Comparison of ENCODE assay signal across 8 cellular contexts in genomic region chr12:64459388-64460024, GRCh38. TPM values are rescaled to one million over a fixed set of nuclear protein-coding genes. Genes with fewer than 3 reads are reported as not detected.
DNase-seq lines count a peak whose midpoint lies in the region; ATAC-seq, FAIRE-seq and TF ChIP-seq lines count a peak whose summit lies in the region.

No MANE protein-coding gene starts in this region.

- FAIRE-seq in small intestine (lab: Jason Lieb, UNC) (no peak), frontal cortex (lab: Jason Lieb, UNC) (no peak)

- peak; percentile 20 for ATAC-seq in Right ventricle myocardium inferior

- DNase-seq in Right ventricle myocardium inferior (ENCODE audit: missing footprints) (no peak), cardiac septum (ENCODE audit: low spot score) (no peak), fibroblast of peridontal ligament (ENCODE audit: extremely low read depth) (peak; percentile 15), small intestine (peak; percentile 50), head of caudate nucleus (no peak), frontal cortex (ENCODE audit: low spot score in 2 of 2) (no peak), anterior cingulate cortex (lab: John Stamatoyannopoulos, UW) (no peak)

- no peak for TF ChIP-seq CTCF in OCI-LY1 (IDR thresholded peaks at IDR 0.05; ENCODE audit: low read length)

- peaks cover 50% of the 10 kb centered on the region for H3K79me2 ChIP-seq in OCI-LY1 (ENCODE audit: insufficient read depth, low read length)

- H3K27ac ChIP-seq in OCI-LY1 (ENCODE audit: low read depth, low read length, poor library complexity, severe bottlenecking) (peak overlapping the region; percentile 2), small intestine (ENCODE audit: low read depth in 1 of 2, low read length in 1 of 2) (peak overlapping the region; percentile 25 to 72)

- H2AFZ ChIP-seq in OCI-LY1 (ENCODE audit: low read length) = no peak overlapping the region

- H3K4me3 ChIP-seq in OCI-LY1 (ENCODE audit: low read depth, low read length, poor library complexity, severe bottlenecking) (peak overlapping the region; percentile 43), small intestine (ENCODE audit: low read depth in 1 of 2, low read length in 2 of 2) (peak overlapping the region in 1 of 2 donors; percentile 25)

- WGBS in small intestine, 3 donors = 2 to 9% (median 6%) methylated on average over 3 of the region's 3 CpGs

- no peaks in the 10 kb centered on the region for H4K20me1 ChIP-seq in OCI-LY1 (ENCODE audit: insufficient read depth, low read length)

- H3K9ac ChIP-seq in OCI-LY1 (ENCODE audit: low read length) = peak overlapping the region; percentile 33

- no peaks in the 10 kb centered on the region for H3F3A ChIP-seq in OCI-LY1 (ENCODE audit: insufficient read depth, low read length)

- H3K4me1 ChIP-seq in OCI-LY1 (ENCODE audit: insufficient read depth, low read length, severe bottlenecking) (peaks cover 44% of the 10 kb centered on the region), small intestine (ENCODE audit: control insufficient read depth in 2 of 2, insufficient read depth in 1 of 2, low read depth in 1 of 2, low read length in 1 of 2) (no peaks in the 10 kb centered on the region)

- H3K9me3 ChIP-seq in OCI-LY1 (ENCODE audit: low read length) = no peaks in the 10 kb centered on the region
- H3K9me3 ChIP-seq in small intestine (ENCODE audit: control insufficient read depth, low read depth) = no peaks in the 10 kb centered on the region

- H3K27me3 ChIP-seq in OCI-LY1 (ENCODE audit: insufficient read depth, low read length) (no peaks in the 10 kb centered on the region), small intestine (ENCODE audit: control insufficient read depth in 2 of 2, insufficient read depth in 2 of 2, low read length in 2 of 2) (no peaks in the 10 kb centered on the region)

- peaks cover 63% of the 10 kb centered on the region for H3K36me3 ChIP-seq in OCI-LY1 (ENCODE audit: insufficient read depth, low read length)
- H3K36me3 ChIP-seq in small intestine (ENCODE audit: control insufficient read depth in 2 of 2, insufficient read depth in 2 of 2, low read length in 2 of 2) = peaks cover 0 to 5% of the 10 kb centered on the region in 2 donors

- intact Hi-C loops in Right ventricle myocardium inferior (cut with DNase I) = no loop called here
- intact Hi-C loops in cardiac septum (cut with DNase I) = no loop called here
- intact Hi-C loops in head of caudate nucleus (cut with DNase I) = no loop called here

- no peaks in the 10 kb centered on the region for H3K9me2 ChIP-seq in OCI-LY1 (ENCODE audit: low read depth, low read length)

- H3K4me2 ChIP-seq in OCI-LY1 (ENCODE audit: low read length) = peak overlapping the region; percentile 62

RNA-seq across cellular contexts. Expression of gene TBK1, which starts 7.6 kb away (rescaled TPM):
- total RNA-seq in Right ventricle myocardium inferior = 11.9 TPM
- total RNA-seq in cardiac septum = 13.8 TPM
- polyA plus RNA-seq in small intestine = 10 to 100 TPM; 12.3 to 23.9 (median 21.9) TPM
- total RNA-seq in frontal cortex = 38.7 TPM

RNA-seq across cellular contexts. Expression of gene XPOT, which starts 55.3 kb away (rescaled TPM):
- 25.4 TPM for total RNA-seq in Right ventricle myocardium inferior
- 30.6 TPM for total RNA-seq in cardiac septum
- polyA plus RNA-seq in small intestine = 10 to 100 TPM in 1 of 3 donors, 1 to 10 TPM in 2; 5.4 to 30.9 (median 6.5) TPM
- 53.8 TPM for total RNA-seq in frontal cortex

Comparison
In these comparisons a context has a peak if more than half of its experiments do, and no peak if none do; other contexts are left out.
1. DNase-seq: peak in fibroblast of peridontal ligament (single experiment) and small intestine (single experiment); none in Right ventricle myocardium inferior (single experiment), cardiac septum (single experiment), head of caudate nucleus (0 of 42), frontal cortex (0 of 2) and anterior cingulate cortex (0 of 58).